13 cellular contexts compared by ENCODE assay signal in genomic region chr1:17768651-17769241, GRCh38. TPM values are rescaled to one million over a fixed set of nuclear protein-coding genes. Genes with fewer than 3 reads are reported as not detected.
DNase-seq lines count a peak whose midpoint lies in the region; ATAC-seq and TF ChIP-seq lines count a peak whose summit lies in the region.
"Had no signal": no experiment of that assay in that cellular context is flagged by ENCODE, and none has a peak within 500 bp of the region (broad histone marks: within the 10 kb centered on the region; RNA-seq: fewer than 3 reads in every experiment).

No MANE protein-coding gene starts in this region.

- WGBS in esophagus muscularis mucosa, result 67% methylated on average over 10 of the region's 10 CpGs
- 63 to 68% methylated on average over 8 to 9 of the region's 10 CpGs for WGBS in mesodermal cell (ENCODE audit: insufficient coverage in 2 of 2), 2 experiments

- intact Hi-C loops in esophagus muscularis mucosa (cut with DNase I), result no loop called here

- H3K27me3 ChIP-seq in ACC112 (ENCODE audit: insufficient read depth, low read length), result no peaks in the 10 kb centered on the region
- H3K27me3 ChIP-seq in esophagus muscularis mucosa, result peaks cover 0 to 33% (median 0%) of the 10 kb centered on the region in 4 donors
- H3K27me3 ChIP-seq in HAP-1 (ENCODE audit: low read depth), result no peaks in the 10 kb centered on the region

- no peaks in the 10 kb centered on the region for H3K79me2 ChIP-seq in ACC112 (ENCODE audit: control insufficient read depth, insufficient read depth, low read length, unreplicated experiment)

- peaks cover 61% of the 10 kb centered on the region for H3K4me1 ChIP-seq in ACC112 (ENCODE audit: control insufficient read depth, insufficient read depth, low read length, unreplicated experiment)
- peaks cover 0 to 10% (median 5%) of the 10 kb centered on the region in 4 donors for H3K4me1 ChIP-seq in esophagus muscularis mucosa
- peaks cover 11% of the 10 kb centered on the region for H3K4me1 ChIP-seq in mesodermal cell (ENCODE audit: control insufficient read depth, insufficient read depth, low read length, poor library complexity, severe bottlenecking)
- no peaks in the 10 kb centered on the region for H3K4me1 ChIP-seq in HAP-1

- H2AFZ ChIP-seq in ACC112 (ENCODE audit: low read length, unreplicated experiment), result peak overlapping the region; percentile 4

- H3K4me3 ChIP-seq in ACC112 (ENCODE audit: low read depth, low read length) (peak overlapping the region; percentile 31; the same call in 1 of the 2 replicates), esophagus muscularis mucosa (no peak overlapping the region), mesodermal cell (ENCODE audit: extremely low read depth, insufficient read depth, low read length, poor library complexity, severe bottlenecking) (no peak overlapping the region), HAP-1 (no peak overlapping the region)

- no peak for ATAC-seq in GM21515 (IDR thresholded peaks at IDR 0.05; ENCODE audit: unreplicated experiment)
- ATAC-seq: activated T-helper 17 cell treated with anti-CD3 and anti-CD28 coated beads, Interleukin-2, amount 50 U/mL, for 72 hours had no signal

- TF ChIP-seq EP300 in esophagus muscularis mucosa (IDR thresholded peaks at IDR 0.05), result no peak

- no peaks in the 10 kb centered on the region for H3K9me3 ChIP-seq in esophagus muscularis mucosa
- H3K9me3 ChIP-seq in mesodermal cell (ENCODE audit: control insufficient read depth, low read length), result no peaks in the 10 kb centered on the region
- H3K9me3 ChIP-seq in HAP-1, result no peaks in the 10 kb centered on the region

- H3K36me3 ChIP-seq in ACC112 (ENCODE audit: insufficient read depth, low read length), result no peaks in the 10 kb centered on the region
- no peaks in the 10 kb centered on the region for H3K36me3 ChIP-seq in esophagus muscularis mucosa
- H3K36me3 ChIP-seq in mesodermal cell (ENCODE audit: control insufficient read depth, insufficient read depth, low read length), result no peaks in the 10 kb centered on the region
- H3K36me3 ChIP-seq in HAP-1 (replicated peaks), result no peaks in the 10 kb centered on the region

- DNase-seq in LHCN-M2 (ENCODE audit: low read depth) (peak; percentile 80), esophagus muscularis mucosa (ENCODE audit: extremely low spot score) (no peak), HAP-1 (ENCODE audit: low spot score in 2 of 2) (no peak), NCI-H1048 (lab: John Stamatoyannopoulos, UW) (no peak), NCI-H2227 treated with DMSO at 0.1 percent for 48 hours (lab: John Stamatoyannopoulos, UW) (no peak)
- DNase-seq: AML-193, foreskin melanocyte, NCI-H446 had no signal

- no peak for TF ChIP-seq POLR2A in esophagus muscularis mucosa (IDR thresholded peaks at IDR 0.05; ENCODE audit: low read depth)

- TF ChIP-seq CTCF in esophagus muscularis mucosa (IDR thresholded peaks at IDR 0.05), result no peak

- peak overlapping the region; percentile 94 for H3K27ac ChIP-seq in ACC112 (ENCODE audit: low read depth, low read length)
- H3K27ac ChIP-seq in esophagus muscularis mucosa (replicated peaks in 1 of 4), result peak overlapping the region in 3 of 4 donors; percentile 15 to 48 (median 23)
- peak overlapping the region; percentile 73 for H3K27ac ChIP-seq in mesodermal cell (ENCODE audit: low read depth, low read length, severe bottlenecking)

- in situ Hi-C loops in HAP-1 (cut with MboI; ENCODE audit: low sequenced_read_pairs), result no loop called here

RNA-seq across cellular contexts. Expression of gene ACTL8, which starts 13.6 kb away (rescaled TPM):
- total RNA-seq in LHCN-M2 (2014; rRNA removed) (not detected in 2 replicates), esophagus muscularis mucosa (not detected)
- not detected for polyA plus RNA-seq in LHCN-M2 (2012)
- not detected for polyA plus RNA-seq in mesodermal cell (2013, experiment 1 of 2)
- polyA plus RNA-seq in mesodermal cell (2013, experiment 2 of 2), result not detected
- polyA plus RNA-seq: neural cell had no signal

Comparison
In these comparisons a context has a peak if more than half of its experiments do, and no peak if none do; other contexts are left out.
1. H3K27ac ChIP-seq: peak in every context shown above with its lines; median percentile 94 in ACC112; 73 in mesodermal cell; 23 in esophagus muscularis mucosa.